Comparison of ENCODE assay signal across 1 cellular context in the genomic region with DNA sequence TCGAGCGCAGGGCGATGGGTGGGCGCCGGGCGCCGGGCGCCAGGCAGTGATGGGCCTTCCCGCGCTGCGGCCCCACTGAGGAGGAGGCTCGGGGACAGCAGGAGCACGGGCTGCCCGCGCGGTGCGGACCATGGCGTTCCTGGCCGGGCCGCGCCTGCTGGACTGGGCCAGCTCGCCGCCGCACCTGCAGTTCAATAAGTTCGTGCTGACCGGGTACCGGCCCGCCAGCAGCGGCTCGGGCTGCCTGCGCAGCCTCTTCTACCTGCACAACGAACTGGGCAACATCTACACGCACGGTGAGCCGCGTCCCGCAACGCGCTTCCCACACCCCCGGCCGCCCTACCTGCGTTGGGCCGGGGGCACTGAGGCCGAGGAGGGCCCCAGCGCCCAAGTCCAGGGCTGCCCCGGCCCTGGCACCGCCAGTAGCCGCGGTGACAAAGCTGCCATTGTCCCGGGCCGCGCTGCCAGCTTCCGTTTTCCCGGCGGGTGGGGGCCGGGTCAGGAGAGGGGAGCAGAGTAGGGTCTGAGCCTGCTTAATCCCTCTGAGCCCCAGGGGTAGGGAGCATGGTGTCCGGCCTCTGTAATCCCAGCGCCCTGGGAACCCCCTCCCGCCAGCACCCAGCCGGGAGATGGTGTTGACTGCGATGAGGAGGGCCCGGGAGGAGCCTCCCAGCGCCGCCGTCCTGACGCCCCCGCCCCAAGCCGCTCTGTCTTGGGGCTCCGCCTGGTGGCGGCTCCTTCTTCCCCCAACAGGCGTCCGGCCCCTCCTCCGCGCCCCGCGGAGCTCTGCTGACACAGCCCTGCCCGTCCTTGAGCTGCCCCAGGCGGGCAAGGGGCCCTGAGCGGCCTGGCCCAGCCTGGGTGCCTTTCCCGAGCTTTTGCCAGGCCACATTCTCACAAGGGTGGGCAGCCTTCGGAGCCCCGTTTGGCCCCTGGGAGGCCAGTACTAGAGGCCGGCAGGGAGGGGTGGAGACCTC.
A peak's percentile ranks its signal among the peaks of the same experiment; 100 is the strongest.
TF ChIP-seq lines count a peak whose summit lies in the region.

No MANE protein-coding gene starts in this region.

TF ChIP-seq in K562, 482 proteins besides CTCF, POLR2A, EP300 and RAD21 (continued from another document and continues in another):
- TF ChIP-seq CHD2 (IDR thresholded peaks at IDR 0.05; ENCODE audit: low read depth, low read length) (no peak), PCBP2 (IDR thresholded peaks at IDR 0.05; ENCODE audit: low read depth, low read length, poor library complexity, severe bottlenecking) (no peak), SMAD3 (CRISPR knock-in tag; conservative IDR thresholded peaks at IDR 0.05) (0 out of 2 replicates have a peak, but pooled peaks have one; percentile 31), PPARD (CRISPR knock-in tag; IDR thresholded peaks at IDR 0.05) (no peak), TRIM28 (IDR thresholded peaks at IDR 0.05) (no peak), FOXM1 (IDR thresholded peaks at IDR 0.05; ENCODE audit: low read depth) (no peak), FOXM1 (CRISPR knock-in tag; IDR thresholded peaks at IDR 0.05; ENCODE audit: low read depth) (0 out of 2 replicates have a peak, but pooled peaks have one; percentile 21), DPF2 (IDR thresholded peaks at IDR 0.05) (no peak), ZKSCAN8 (CRISPR knock-in tag; IDR thresholded peaks at IDR 0.05) (no peak), RNF2 (IDR thresholded peaks at IDR 0.05) (no peak), NCOA4 (IDR thresholded peaks at IDR 0.05; ENCODE audit: partially characterized antibody) (no peak), ZNF232 (CRISPR knock-in tag; IDR thresholded peaks at IDR 0.05) (no peak), ZNF75A (CRISPR knock-in tag; IDR thresholded peaks at IDR 0.05) (no peak), KDM1A (IDR thresholded peaks at IDR 0.05) (no peak), SLC30A9 (CRISPR knock-in tag; IDR thresholded peaks at IDR 0.05) (no peak), ZC3H4 (CRISPR knock-in tag; IDR thresholded peaks at IDR 0.05; ENCODE audit: borderline replicate concordance) (no peak), SMC3 (conservative IDR thresholded peaks at IDR 0.05; ENCODE audit: insufficient read depth, low read depth, low read length) (peak; percentile 30; the same call in 1 of the 2 replicates), POLR2H (tag; IDR thresholded peaks at IDR 0.05; ENCODE audit: low read depth) (no peak), RBBP5 (IDR thresholded peaks at IDR 0.05; ENCODE audit: borderline replicate concordance, insufficient read depth, low read length, poor library complexity, severe bottlenecking) (peak; percentile 4), RBM39 (optimal IDR thresholded peaks at IDR 0.05; ENCODE audit: low read depth, low read length) (no peak), ZNF695 (CRISPR knock-in tag; IDR thresholded peaks at IDR 0.05) (no peak), ARHGAP35 (IDR thresholded peaks at IDR 0.05; ENCODE audit: partially characterized antibody) (no peak), SIN3B (IDR thresholded peaks at IDR 0.05; ENCODE audit: low read depth) (no peak), PHB (CRISPR knock-in tag; IDR thresholded peaks at IDR 0.05) (no peak), TAF7 (tag; IDR thresholded peaks at IDR 0.05) (no peak), FOS (IDR thresholded peaks at IDR 0.05; ENCODE audit: extremely low read depth, insufficient read length) (no peak), ASH1L (IDR thresholded peaks at IDR 0.05; ENCODE audit: borderline replicate concordance, low read depth, partially characterized antibody) (no peak), GTF2E2 (tag; IDR thresholded peaks at IDR 0.05) (no peak), ZNF507 (tag; conservative IDR thresholded peaks at IDR 0.05) (no peak), E2F3 (CRISPR knock-in tag; IDR thresholded peaks at IDR 0.05) (no peak), ZNF316 (IDR thresholded peaks at IDR 0.05) (no peak), NFXL1 (CRISPR knock-in tag; IDR thresholded peaks at IDR 0.05) (no peak), SAP30 (IDR thresholded peaks at IDR 0.05; ENCODE audit: borderline replicate concordance, insufficient read depth, low read depth, low read length, poor library complexity, severe bottlenecking) (peak; percentile 20), ZNF197 (CRISPR knock-in tag; IDR thresholded peaks at IDR 0.05; ENCODE audit: low read depth) (no peak), ZNF586 (CRISPR knock-in tag; conservative IDR thresholded peaks at IDR 0.05) (no peak), SP1 (CRISPR knock-in tag; IDR thresholded peaks at IDR 0.05) (peak; percentile 62; the same call in 1 of the 2 replicates), ZFPM2 (CRISPR knock-in tag; IDR thresholded peaks at IDR 0.05) (0 out of 2 replicates have a peak, but pooled peaks have one; percentile 36), TEAD4 (IDR thresholded peaks at IDR 0.05; ENCODE audit: low read length) (no peak), TEAD4 (CRISPR knock-in tag; IDR thresholded peaks at IDR 0.05; ENCODE audit: borderline replicate concordance) (no peak), JUNB (CRISPR knock-in tag; conservative IDR thresholded peaks at IDR 0.05) (no peak), HNRNPL (IDR thresholded peaks at IDR 0.05; ENCODE audit: low read depth, low read length) (peak; percentile 93)
- TF ChIP-seq, protein P1, sequence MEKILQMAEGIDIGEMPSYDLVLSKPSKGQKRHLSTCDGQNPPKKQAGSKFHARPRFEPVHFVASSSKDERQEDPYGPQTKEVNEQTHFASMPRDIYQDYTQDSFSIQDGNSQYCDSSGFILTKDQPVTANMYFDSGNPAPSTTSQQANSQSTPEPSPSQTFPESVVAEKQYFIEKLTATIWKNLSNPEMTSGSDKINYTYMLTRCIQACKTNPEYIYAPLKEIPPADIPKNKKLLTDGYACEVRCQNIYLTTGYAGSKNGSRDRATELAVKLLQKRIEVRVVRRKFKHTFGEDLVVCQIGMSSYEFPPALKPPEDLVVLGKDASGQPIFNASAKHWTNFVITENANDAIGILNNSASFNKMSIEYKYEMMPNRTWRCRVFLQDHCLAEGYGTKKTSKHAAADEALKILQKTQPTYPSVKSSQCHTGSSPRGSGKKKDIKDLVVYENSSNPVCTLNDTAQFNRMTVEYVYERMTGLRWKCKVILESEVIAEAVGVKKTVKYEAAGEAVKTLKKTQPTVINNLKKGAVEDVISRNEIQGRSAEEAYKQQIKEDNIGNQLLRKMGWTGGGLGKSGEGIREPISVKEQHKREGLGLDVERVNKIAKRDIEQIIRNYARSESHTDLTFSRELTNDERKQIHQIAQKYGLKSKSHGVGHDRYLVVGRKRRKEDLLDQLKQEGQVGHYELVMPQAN (IDR thresholded peaks at IDR 0.05; ENCODE audit: borderline replicate concordance), result no peak
- TF ChIP-seq, protein P2, sequence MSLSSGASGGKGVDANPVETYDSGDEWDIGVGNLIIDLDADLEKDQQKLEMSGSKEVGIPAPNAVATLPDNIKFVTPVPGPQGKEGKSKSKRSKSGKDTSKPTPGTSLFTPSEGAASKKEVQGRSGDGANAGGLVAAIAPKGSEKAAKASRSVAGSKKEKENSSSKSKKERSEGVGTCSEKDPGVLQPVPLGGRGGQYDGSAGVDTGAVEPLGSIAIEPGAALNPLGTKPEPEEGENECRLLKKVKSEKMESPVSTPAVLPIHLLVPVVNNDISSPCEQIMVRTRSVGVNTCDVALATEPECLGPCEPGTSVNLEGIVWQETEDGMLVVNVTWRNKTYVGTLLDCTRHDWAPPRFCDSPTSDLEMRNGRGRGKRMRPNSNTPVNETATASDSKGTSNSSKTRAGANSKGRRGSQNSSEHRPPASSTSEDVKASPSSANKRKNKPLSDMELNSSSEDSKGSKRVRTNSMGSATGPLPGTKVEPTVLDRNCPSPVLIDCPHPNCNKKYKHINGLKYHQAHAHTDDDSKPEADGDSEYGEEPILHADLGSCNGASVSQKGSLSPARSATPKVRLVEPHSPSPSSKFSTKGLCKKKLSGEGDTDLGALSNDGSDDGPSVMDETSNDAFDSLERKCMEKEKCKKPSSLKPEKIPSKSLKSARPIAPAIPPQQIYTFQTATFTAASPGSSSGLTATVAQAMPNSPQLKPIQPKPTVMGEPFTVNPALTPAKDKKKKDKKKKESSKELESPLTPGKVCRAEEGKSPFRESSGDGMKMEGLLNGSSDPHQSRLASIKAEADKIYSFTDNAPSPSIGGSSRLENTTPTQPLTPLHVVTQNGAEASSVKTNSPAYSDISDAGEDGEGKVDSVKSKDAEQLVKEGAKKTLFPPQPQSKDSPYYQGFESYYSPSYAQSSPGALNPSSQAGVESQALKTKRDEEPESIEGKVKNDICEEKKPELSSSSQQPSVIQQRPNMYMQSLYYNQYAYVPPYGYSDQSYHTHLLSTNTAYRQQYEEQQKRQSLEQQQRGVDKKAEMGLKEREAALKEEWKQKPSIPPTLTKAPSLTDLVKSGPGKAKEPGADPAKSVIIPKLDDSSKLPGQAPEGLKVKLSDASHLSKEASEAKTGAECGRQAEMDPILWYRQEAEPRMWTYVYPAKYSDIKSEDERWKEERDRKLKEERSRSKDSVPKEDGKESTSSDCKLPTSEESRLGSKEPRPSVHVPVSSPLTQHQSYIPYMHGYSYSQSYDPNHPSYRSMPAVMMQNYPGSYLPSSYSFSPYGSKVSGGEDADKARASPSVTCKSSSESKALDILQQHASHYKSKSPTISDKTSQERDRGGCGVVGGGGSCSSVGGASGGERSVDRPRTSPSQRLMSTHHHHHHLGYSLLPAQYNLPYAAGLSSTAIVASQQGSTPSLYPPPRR (CRISPR knock-in tag; IDR thresholded peaks at IDR 0.05; ENCODE audit: borderline replicate concordance), result no peak
- TF ChIP-seq, protein P3, sequence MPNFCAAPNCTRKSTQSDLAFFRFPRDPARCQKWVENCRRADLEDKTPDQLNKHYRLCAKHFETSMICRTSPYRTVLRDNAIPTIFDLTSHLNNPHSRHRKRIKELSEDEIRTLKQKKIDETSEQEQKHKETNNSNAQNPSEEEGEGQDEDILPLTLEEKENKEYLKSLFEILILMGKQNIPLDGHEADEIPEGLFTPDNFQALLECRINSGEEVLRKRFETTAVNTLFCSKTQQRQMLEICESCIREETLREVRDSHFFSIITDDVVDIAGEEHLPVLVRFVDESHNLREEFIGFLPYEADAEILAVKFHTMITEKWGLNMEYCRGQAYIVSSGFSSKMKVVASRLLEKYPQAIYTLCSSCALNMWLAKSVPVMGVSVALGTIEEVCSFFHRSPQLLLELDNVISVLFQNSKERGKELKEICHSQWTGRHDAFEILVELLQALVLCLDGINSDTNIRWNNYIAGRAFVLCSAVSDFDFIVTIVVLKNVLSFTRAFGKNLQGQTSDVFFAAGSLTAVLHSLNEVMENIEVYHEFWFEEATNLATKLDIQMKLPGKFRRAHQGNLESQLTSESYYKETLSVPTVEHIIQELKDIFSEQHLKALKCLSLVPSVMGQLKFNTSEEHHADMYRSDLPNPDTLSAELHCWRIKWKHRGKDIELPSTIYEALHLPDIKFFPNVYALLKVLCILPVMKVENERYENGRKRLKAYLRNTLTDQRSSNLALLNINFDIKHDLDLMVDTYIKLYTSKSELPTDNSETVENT (CRISPR knock-in tag; IDR thresholded peaks at IDR 0.05), result peak; percentile 12; the same call in 1 of the 2 replicates
- TF ChIP-seq, protein P4, sequence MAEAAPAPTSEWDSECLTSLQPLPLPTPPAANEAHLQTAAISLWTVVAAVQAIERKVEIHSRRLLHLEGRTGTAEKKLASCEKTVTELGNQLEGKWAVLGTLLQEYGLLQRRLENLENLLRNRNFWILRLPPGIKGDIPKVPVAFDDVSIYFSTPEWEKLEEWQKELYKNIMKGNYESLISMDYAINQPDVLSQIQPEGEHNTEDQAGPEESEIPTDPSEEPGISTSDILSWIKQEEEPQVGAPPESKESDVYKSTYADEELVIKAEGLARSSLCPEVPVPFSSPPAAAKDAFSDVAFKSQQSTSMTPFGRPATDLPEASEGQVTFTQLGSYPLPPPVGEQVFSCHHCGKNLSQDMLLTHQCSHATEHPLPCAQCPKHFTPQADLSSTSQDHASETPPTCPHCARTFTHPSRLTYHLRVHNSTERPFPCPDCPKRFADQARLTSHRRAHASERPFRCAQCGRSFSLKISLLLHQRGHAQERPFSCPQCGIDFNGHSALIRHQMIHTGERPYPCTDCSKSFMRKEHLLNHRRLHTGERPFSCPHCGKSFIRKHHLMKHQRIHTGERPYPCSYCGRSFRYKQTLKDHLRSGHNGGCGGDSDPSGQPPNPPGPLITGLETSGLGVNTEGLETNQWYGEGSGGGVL (CRISPR knock-in tag; IDR thresholded peaks at IDR 0.05), result no peak
- TF ChIP-seq, protein P5, sequence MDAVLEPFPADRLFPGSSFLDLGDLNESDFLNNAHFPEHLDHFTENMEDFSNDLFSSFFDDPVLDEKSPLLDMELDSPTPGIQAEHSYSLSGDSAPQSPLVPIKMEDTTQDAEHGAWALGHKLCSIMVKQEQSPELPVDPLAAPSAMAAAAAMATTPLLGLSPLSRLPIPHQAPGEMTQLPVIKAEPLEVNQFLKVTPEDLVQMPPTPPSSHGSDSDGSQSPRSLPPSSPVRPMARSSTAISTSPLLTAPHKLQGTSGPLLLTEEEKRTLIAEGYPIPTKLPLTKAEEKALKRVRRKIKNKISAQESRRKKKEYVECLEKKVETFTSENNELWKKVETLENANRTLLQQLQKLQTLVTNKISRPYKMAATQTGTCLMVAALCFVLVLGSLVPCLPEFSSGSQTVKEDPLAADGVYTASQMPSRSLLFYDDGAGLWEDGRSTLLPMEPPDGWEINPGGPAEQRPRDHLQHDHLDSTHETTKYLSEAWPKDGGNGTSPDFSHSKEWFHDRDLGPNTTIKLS (IDR thresholded peaks at IDR 0.05; ENCODE audit: borderline replicate concordance, low read depth), result no peak
- TF ChIP-seq, protein P6, sequence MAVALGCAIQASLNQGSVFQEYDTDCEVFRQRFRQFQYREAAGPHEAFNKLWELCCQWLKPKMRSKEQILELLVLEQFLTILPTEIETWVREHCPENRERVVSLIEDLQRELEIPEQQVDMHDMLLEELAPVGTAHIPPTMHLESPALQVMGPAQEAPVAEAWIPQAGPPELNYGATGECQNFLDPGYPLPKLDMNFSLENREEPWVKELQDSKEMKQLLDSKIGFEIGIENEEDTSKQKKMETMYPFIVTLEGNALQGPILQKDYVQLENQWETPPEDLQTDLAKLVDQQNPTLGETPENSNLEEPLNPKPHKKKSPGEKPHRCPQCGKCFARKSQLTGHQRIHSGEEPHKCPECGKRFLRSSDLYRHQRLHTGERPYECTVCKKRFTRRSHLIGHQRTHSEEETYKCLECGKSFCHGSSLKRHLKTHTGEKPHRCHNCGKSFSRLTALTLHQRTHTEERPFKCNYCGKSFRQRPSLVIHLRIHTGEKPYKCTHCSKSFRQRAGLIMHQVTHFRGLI (CRISPR knock-in tag; IDR thresholded peaks at IDR 0.05), result no peak
- TF ChIP-seq, protein P7, sequence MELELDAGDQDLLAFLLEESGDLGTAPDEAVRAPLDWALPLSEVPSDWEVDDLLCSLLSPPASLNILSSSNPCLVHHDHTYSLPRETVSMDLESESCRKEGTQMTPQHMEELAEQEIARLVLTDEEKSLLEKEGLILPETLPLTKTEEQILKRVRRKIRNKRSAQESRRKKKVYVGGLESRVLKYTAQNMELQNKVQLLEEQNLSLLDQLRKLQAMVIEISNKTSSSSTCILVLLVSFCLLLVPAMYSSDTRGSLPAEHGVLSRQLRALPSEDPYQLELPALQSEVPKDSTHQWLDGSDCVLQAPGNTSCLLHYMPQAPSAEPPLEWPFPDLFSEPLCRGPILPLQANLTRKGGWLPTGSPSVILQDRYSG (tag; conservative IDR thresholded peaks at IDR 0.05; ENCODE audit: low read depth), result no peak
- TF ChIP-seq, protein P8, sequence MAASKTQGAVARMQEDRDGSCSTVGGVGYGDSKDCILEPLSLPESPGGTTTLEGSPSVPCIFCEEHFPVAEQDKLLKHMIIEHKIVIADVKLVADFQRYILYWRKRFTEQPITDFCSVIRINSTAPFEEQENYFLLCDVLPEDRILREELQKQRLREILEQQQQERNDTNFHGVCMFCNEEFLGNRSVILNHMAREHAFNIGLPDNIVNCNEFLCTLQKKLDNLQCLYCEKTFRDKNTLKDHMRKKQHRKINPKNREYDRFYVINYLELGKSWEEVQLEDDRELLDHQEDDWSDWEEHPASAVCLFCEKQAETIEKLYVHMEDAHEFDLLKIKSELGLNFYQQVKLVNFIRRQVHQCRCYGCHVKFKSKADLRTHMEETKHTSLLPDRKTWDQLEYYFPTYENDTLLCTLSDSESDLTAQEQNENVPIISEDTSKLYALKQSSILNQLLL (CRISPR knock-in tag; IDR thresholded peaks at IDR 0.05; ENCODE audit: borderline replicate concordance), result no peak
